In genomic region chr1:228085287-228085926, GRCh38 we compare ENCODE assay signal across 8 cellular contexts. TPM values are rescaled to one million over a fixed set of nuclear protein-coding genes. Genes with fewer than 3 reads are reported as not detected.
DNase-seq lines count a peak whose midpoint lies in the region; ATAC-seq and TF ChIP-seq lines count a peak whose summit lies in the region.

No MANE protein-coding gene starts in this region.

- H3K27ac Mint-ChIP-seq in IgD-negative memory B cell (peak overlapping the region; percentile 84 to 99 (median 89)), MCF 10A (ENCODE audit: low read depth, unreplicated experiment) (peak overlapping the region; percentile 97), memory B cell (peak overlapping the region; percentile 22)

- H3K9me3 Mint-ChIP-seq in IgD-negative memory B cell (no peaks in the 10 kb centered on the region), MCF 10A (ENCODE audit: unreplicated experiment) (no peaks in the 10 kb centered on the region), memory B cell (no peaks in the 10 kb centered on the region)

- H3K4me3 Mint-ChIP-seq in IgD-negative memory B cell (peak overlapping the region; percentile 80 to 99 (median 94)), MCF 10A (ENCODE audit: unreplicated experiment) (peak overlapping the region; percentile 98), memory B cell (peak overlapping the region; percentile 91)

- peak overlapping the region; percentile 99 for H3K4me3 ChIP-seq in AG10803 (ENCODE audit: low read length)

- POLR2A ChIA-PET in MCF 10A (lab: Yijun Ruan, JAX): interaction anchor here (0.6 to 7.9 kb wide), 11 partner anchors 8 to 137 kb away, joined by 3 to 128 read pairs (median 41); partner anchors contain the start of genes C1orf35, GUK1, IBA57 and MRPL55

- no TSS peak for BruUV-seq in MCF 10A (replicated peaks; lab: Mats Ljungman, UMichigan)

- H3K27me3 Mint-ChIP-seq in IgD-negative memory B cell (no peaks in the 10 kb centered on the region), MCF 10A (ENCODE audit: insufficient read depth, unreplicated experiment) (no peaks in the 10 kb centered on the region), memory B cell (no peaks in the 10 kb centered on the region)

- H3K4me1 Mint-ChIP-seq in IgD-negative memory B cell: peaks cover 50 to 67% (median 53%) of the 10 kb centered on the region in 3 donors
- H3K4me1 Mint-ChIP-seq in MCF 10A (ENCODE audit: insufficient read depth, unreplicated experiment): peaks cover 73% of the 10 kb centered on the region
- peaks cover 67% of the 10 kb centered on the region for H3K4me1 Mint-ChIP-seq in memory B cell

- H3K36me3 Mint-ChIP-seq in IgD-negative memory B cell: peaks cover 3% of the 10 kb centered on the region
- H3K36me3 Mint-ChIP-seq in MCF 10A (ENCODE audit: insufficient read depth, unreplicated experiment): peaks cover 63% of the 10 kb centered on the region
- H3K36me3 Mint-ChIP-seq in memory B cell: peaks cover 5% of the 10 kb centered on the region

- intact Hi-C loops in MCF 10A (cut with micrococcal nuclease): loop anchor here (2.0 to 5.0 kb wide), 2 partner anchors 17 to 138 kb away; partner anchors contain the start of genes C1orf35 and WNT9A

- ATAC-seq in memory B cell (ENCODE audit: low read depth) (no peak), GM21360 (IDR thresholded peaks at IDR 0.05; ENCODE audit: unreplicated experiment) (no peak)

- no peak for TF ChIP-seq CTCF in AG10803 (conservative IDR thresholded peaks at IDR 0.05; ENCODE audit: low read length)
- no peak for TF ChIP-seq CTCF in MCF 10A (IDR thresholded peaks at IDR 0.05; ENCODE audit: unreplicated experiment)

- CTCF ChIA-PET in MCF 10A (lab: Yijun Ruan, JAX): interaction anchor here (0.7 to 4.0 kb wide), 7 partner anchors 12 to 184 kb away, joined by 3 to 42 read pairs (median 6); partner anchors contain the start of genes IBA57, MRPL55 and WNT3A

- DNase-seq in AG10803 (ENCODE audit: low read depth): peak; percentile 88
- peak; percentile 85 for DNase-seq in MCF 10A (ENCODE audit: unreplicated experiment)
- no peak for DNase-seq in memory B cell (ENCODE audit: low spot score in 2 of 2)
- DNase-seq in nucleus accumbens (lab: John Stamatoyannopoulos, UW): no peak
- no peak for DNase-seq in cerebellum (ENCODE audit: low spot score)
- DNase-seq in T1000 (lab: John Stamatoyannopoulos, UW): no peak

RNA-seq across cellular contexts. Expression of gene ARF1, which starts 2.9 kb away (rescaled TPM):
- polyA plus RNA-seq in IgD-negative memory B cell: 428 TPM
- total RNA-seq in MCF 10A (2022): 870 and 1,140 TPM in 2 replicates
- total RNA-seq in cerebellum: 102 TPM

RNA-seq across cellular contexts. Expression of gene C1orf35, which starts 17.7 kb away (rescaled TPM):
- 15.8 TPM for polyA plus RNA-seq in IgD-negative memory B cell
- total RNA-seq in MCF 10A (2022) (48.9 and 49.2 TPM in 2 replicates), cerebellum (4.5 TPM)

RNA-seq across cellular contexts. Expression of gene MRPL55, which starts 23.7 kb away (rescaled TPM):
- polyA plus RNA-seq in IgD-negative memory B cell: 146 TPM
- 85.4 and 111 TPM in 2 replicates for total RNA-seq in MCF 10A (2022)
- 27.8 TPM for total RNA-seq in cerebellum

RNA-seq across cellular contexts. Expression of gene GUK1, which starts 54.7 kb away (rescaled TPM):
- 250 TPM for polyA plus RNA-seq in IgD-negative memory B cell
- 495 and 510 TPM in 2 replicates for total RNA-seq in MCF 10A (2022)
- total RNA-seq in cerebellum: 94.1 TPM

Comparison
In these comparisons a context has a peak if more than half of its experiments do, and no peak if none do; other contexts are left out.
1. DNase-seq: peak in AG10803 (single experiment) and MCF 10A (single experiment); none in memory B cell (0 of 2), nucleus accumbens (0 of 56), cerebellum (single experiment) and T1000 (single experiment).
2. H3K27ac Mint-ChIP-seq: peak in every context shown above with its lines; median percentile 97 in MCF 10A; 89 in IgD-negative memory B cell; 22 in memory B cell.
3. Peak in every context shown above with its lines, with median percentiles within 50 percentile points of each other: H3K4me3 Mint-ChIP-seq.